27 cellular contexts compared by ENCODE assay signal in the genomic region with DNA sequence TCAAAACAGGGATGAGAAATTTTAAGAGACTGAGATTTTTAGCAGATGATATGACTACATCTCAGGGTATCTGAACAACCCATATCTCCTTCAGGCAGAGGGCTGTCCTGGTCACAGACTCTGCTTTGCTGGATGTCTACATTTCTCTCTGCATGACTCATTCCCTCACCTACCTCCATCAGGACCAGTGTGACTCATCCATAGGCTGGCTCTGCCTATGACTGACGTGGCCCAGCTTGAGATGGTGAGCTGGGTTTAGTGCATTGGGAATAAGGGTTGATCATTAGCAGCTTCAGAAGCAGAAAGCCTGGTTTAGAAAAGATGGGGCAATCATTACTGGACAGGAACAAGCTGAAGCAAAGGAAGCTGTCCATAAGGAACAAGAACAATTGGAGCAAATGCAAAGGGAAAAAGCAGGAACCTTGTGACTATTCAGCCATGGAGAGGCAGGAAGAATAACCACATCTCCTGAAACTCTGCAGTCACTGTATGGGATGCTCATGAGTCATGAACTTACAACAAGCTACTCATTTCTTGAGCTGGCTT.
DNase-seq lines count a peak whose midpoint lies in the region; ATAC-seq, FAIRE-seq and TF ChIP-seq lines count a peak whose summit lies in the region.
"Had no signal": no experiment of that assay in that cellular context is flagged by ENCODE, and none has a peak within 500 bp of the region (broad histone marks: within the 10 kb centered on the region; RNA-seq: fewer than 3 reads in every experiment).

No MANE protein-coding gene starts in this region.

- H3K4me3 ChIP-seq in mesendoderm (ENCODE audit: low read length) = no peak overlapping the region
- H3K4me3 ChIP-seq: SJSA1, uterus had no signal

- no peaks in the 10 kb centered on the region for H3K4me1 ChIP-seq in mesendoderm (ENCODE audit: control insufficient read depth, low read depth, low read length)
- H3K4me1 ChIP-seq: SJSA1, uterus had no signal

- no peak overlapping the region for H2BK15ac ChIP-seq in mesendoderm (replicated peaks; ENCODE audit: low read depth)

- peaks cover 12 to 25% (median 23%) of the 10 kb centered on the region in 3 donors for H3K9me3 Mint-ChIP-seq in T-cell
- peaks cover 68% of the 10 kb centered on the region for H3K9me3 Mint-ChIP-seq in HFFc6

- H3K18ac ChIP-seq in mesendoderm (ENCODE audit: low read length) = no peak overlapping the region

- no peak overlapping the region for H3K4ac ChIP-seq in mesendoderm (ENCODE audit: low read depth, low read length)

- H3K4me3 Mint-ChIP-seq in T-cell = no peak overlapping the region
- no peak overlapping the region for H3K4me3 Mint-ChIP-seq in HFFc6
- H3K4me3 Mint-ChIP-seq: activated CD4-positive, alpha-beta T cell treated with anti-CD3 and anti-CD28 coated beads, Interleukin-2, amount 10 ng/mL, durations not matched to agents 7 days and 5 days; activated CD8-positive, alpha-beta memory T cell treated with anti-CD3 and anti-CD28 coated beads, Interleukin-2, amount 10 ng/mL, durations not matched to agents 7 days and 5 days; activated T-helper 1 cell treated with anti-CD3 and anti-CD28 coated beads, Interleukin-12 subunit alpha, Interleukin-12 subunit beta, Interleukin-2, Interleukin-4 antibody, amounts not matched to agents 30 ng/mL and 10 ng/mL and 1 ng/mL, durations not matched to agents 14 hours and 24 hours and 36 hours; CD4-positive, alpha-beta T cell; dendritic cell treated with granulocyte-macrophage colony-stimulating factor and Interleukin-4, amounts not matched to agents 40 ng/mL and 50 ng/mL, for 4 days; IgD-negative memory B cell; T-helper 17 cell had no signal

- no peak overlapping the region for H3K23ac ChIP-seq in mesendoderm (ENCODE audit: low read length)

- peak; percentile 92 for FAIRE-seq in HTR-8/SVneo (lab: Jason Lieb, UNC)

- H3K9ac ChIP-seq in mesendoderm (ENCODE audit: low read length) = no peak overlapping the region

- no peak overlapping the region for H3K4me2 ChIP-seq in mesendoderm (ENCODE audit: low read length)

- no peak for ATAC-seq in T-cell (replicated peaks in 1 of 4)
- ATAC-seq: activated CD8-positive, alpha-beta memory T cell treated with anti-CD3 and anti-CD28 coated beads, Interleukin-2, amount 10 ng/mL, durations not matched to agents 7 days and 5 days; T-helper 17 cell had no signal

- no peak overlapping the region for H4K8ac ChIP-seq in mesendoderm (ENCODE audit: low read depth, low read length)

- no peak for TF ChIP-seq CTCF in HFFc6 (IDR thresholded peaks at IDR 0.05)

- H3K36me3 Mint-ChIP-seq in T-cell (no peaks in the 10 kb centered on the region), HFFc6 (ENCODE audit: low read depth) (no peaks in the 10 kb centered on the region)
- H3K36me3 Mint-ChIP-seq: activated CD8-positive, alpha-beta memory T cell treated with anti-CD3 and anti-CD28 coated beads, Interleukin-2, amount 10 ng/mL, durations not matched to agents 7 days and 5 days had no signal

- no CpG with 5 or more reads among the region's 1 CpG for WGBS in mesendoderm (ENCODE audit: extremely low coverage, insufficient coverage, low lambda C conversion rate)

- H3K79me2 ChIP-seq in mesendoderm (ENCODE audit: control insufficient read depth, insufficient read depth, low read length) = no peaks in the 10 kb centered on the region

- H3K56ac ChIP-seq in mesendoderm (ENCODE audit: low read length) = no peak overlapping the region

- H3K27ac ChIP-seq in mesendoderm (ENCODE audit: low read depth, low read length) = no peak overlapping the region
- H3K27ac ChIP-seq: neutrophil, SJSA1, uterus had no signal

- H3K4me1 Mint-ChIP-seq in T-cell (no peaks in the 10 kb centered on the region), HFFc6 (ENCODE audit: low read depth) (no peaks in the 10 kb centered on the region)
- H3K4me1 Mint-ChIP-seq: activated CD4-positive, alpha-beta T cell treated with anti-CD3 and anti-CD28 coated beads, Interleukin-2, amount 10 ng/mL, durations not matched to agents 7 days and 5 days; activated CD8-positive, alpha-beta memory T cell treated with anti-CD3 and anti-CD28 coated beads, Interleukin-2, amount 10 ng/mL, durations not matched to agents 7 days and 5 days; IgD-negative memory B cell; T-helper 17 cell had no signal

- no peak overlapping the region for H3K27ac Mint-ChIP-seq in T-cell
- H3K27ac Mint-ChIP-seq in HFFc6 = no peak overlapping the region
- H3K27ac Mint-ChIP-seq: activated CD4-positive, alpha-beta T cell treated with anti-CD3 and anti-CD28 coated beads, Interleukin-2, amount 10 ng/mL, durations not matched to agents 7 days and 5 days; activated CD8-positive, alpha-beta memory T cell treated with anti-CD3 and anti-CD28 coated beads, Interleukin-2, amount 10 ng/mL, durations not matched to agents 7 days and 5 days; activated T-helper 1 cell treated with anti-CD3 and anti-CD28 coated beads, Interleukin-12 subunit alpha, Interleukin-12 subunit beta, Interleukin-2, Interleukin-4 antibody, amounts not matched to agents 30 ng/mL and 10 ng/mL and 1 ng/mL, durations not matched to agents 14 hours and 24 hours and 36 hours; CD4-positive, alpha-beta T cell; dendritic cell treated with granulocyte-macrophage colony-stimulating factor and Interleukin-4, amounts not matched to agents 40 ng/mL and 50 ng/mL, for 4 days; IgD-negative memory B cell; T-helper 17 cell had no signal

- no peak overlapping the region for H2BK120ac ChIP-seq in mesendoderm (ENCODE audit: low read depth, low read length)

- DNase-seq in Daoy (ENCODE audit: low read depth) (peak; percentile 28), HTR-8/SVneo (ENCODE audit: insufficient read length, low spot score) (no peak), SW480 (ENCODE audit: low spot score) (peak; percentile 75), mesendoderm (peak; percentile 1), T-cell (no peak), AG08395 (ENCODE audit: low spot score) (no peak), HFFc6 (no peak)
- DNase-seq: activated CD4-positive, alpha-beta T cell treated with anti-CD3 and anti-CD28 coated beads, Interleukin-2, amount 10 ng/mL, durations not matched to agents 7 days and 5 days; activated CD8-positive, alpha-beta memory T cell treated with anti-CD3 and anti-CD28 coated beads, Interleukin-2, amount 10 ng/mL, durations not matched to agents 7 days and 5 days; activated naive CD4-positive, alpha-beta T cell treated with anti-CD3 and anti-CD28 coated beads, Interleukin-2, amount 50 U/mL, for 16 hours; CD4-positive, alpha-beta T cell; DMS 273 treated with DMSO at 0.1 percent for 48 hours; GF-D8; glutamatergic neuron; kidney glomerular epithelial cell; NCI-H1417; NCI-H2081; NCI-H226; NCI-H82; OCI-M1; T-helper 17 cell; uterus had no signal

- H3K27me3 ChIP-seq in mesendoderm (ENCODE audit: insufficient read depth, low read length, poor library complexity) = no peaks in the 10 kb centered on the region
- H3K27me3 ChIP-seq: neutrophil, SJSA1, uterus had no signal

- H3K27me3 Mint-ChIP-seq in T-cell (no peaks in the 10 kb centered on the region), HFFc6 (ENCODE audit: insufficient read depth) (no peaks in the 10 kb centered on the region; the same call in 1 of the 2 replicates)
- H3K27me3 Mint-ChIP-seq: activated CD4-positive, alpha-beta T cell treated with anti-CD3 and anti-CD28 coated beads, Interleukin-2, amount 10 ng/mL, durations not matched to agents 7 days and 5 days; activated CD8-positive, alpha-beta memory T cell treated with anti-CD3 and anti-CD28 coated beads, Interleukin-2, amount 10 ng/mL, durations not matched to agents 7 days and 5 days; CD4-positive, alpha-beta T cell; dendritic cell treated with granulocyte-macrophage colony-stimulating factor and Interleukin-4, amounts not matched to agents 40 ng/mL and 50 ng/mL, for 4 days; IgD-negative memory B cell; T-helper 17 cell had no signal

- no peak overlapping the region for H2BK5ac ChIP-seq in mesendoderm (ENCODE audit: low read length)

- POLR2A ChIA-PET in T-cell (lab: Charles Lee) = no interaction called here

- CTCF ChIA-PET in T-cell (lab: Charles Lee) = no interaction called here

- no peaks in the 10 kb centered on the region for H3K79me1 ChIP-seq in mesendoderm (ENCODE audit: low read length)

- H3K36me3 ChIP-seq in mesendoderm (ENCODE audit: control insufficient read depth, insufficient read depth, low read length) = no peaks in the 10 kb centered on the region
- H3K36me3 ChIP-seq: neutrophil, SJSA1, uterus had no signal

- H2AK5ac ChIP-seq in mesendoderm (ENCODE audit: low read length) = no peak overlapping the region

- no peak overlapping the region for H4K5ac ChIP-seq in mesendoderm (ENCODE audit: low read length)

Comparison
In these comparisons a context has a peak if more than half of its experiments do, and no peak if none do; other contexts are left out.
1. DNase-seq: peak in Daoy (single experiment), SW480 (single experiment) and mesendoderm (single experiment); none in HTR-8/SVneo (single experiment), T-cell (0 of 34), AG08395 (single experiment) and HFFc6 (single experiment).